ENCODE assay signal across 17 cellular contexts in genomic region chr10:72039377-72039776, GRCh38.
"Had no signal": no experiment of that assay in that cellular context is flagged by ENCODE, and none has a peak within 500 bp of the region (broad histone marks: within the 10 kb centered on the region; RNA-seq: fewer than 3 reads in every experiment).

No MANE protein-coding gene starts in this region.

- H3K9me3 ChIP-seq: esophagus squamous epithelium, heart right ventricle, left lung had no signal

- H3K4me2 ChIP-seq: neural progenitor cell had no signal

- H3K27me3 ChIP-seq: cardiac muscle cell, esophagus squamous epithelium, heart right ventricle, left lung, neural progenitor cell had no signal

- H3K36me3 Mint-ChIP-seq: activated naive CD8-positive, alpha-beta T cell treated with anti-CD3 and anti-CD28 coated beads, Interleukin-2, amount 10 ng/mL, durations not matched to agents 7 days and 5 days; neural progenitor cell; type B pancreatic cell had no signal

- H3K27ac Mint-ChIP-seq: activated naive CD8-positive, alpha-beta T cell treated with anti-CD3 and anti-CD28 coated beads, Interleukin-2, amount 10 ng/mL, durations not matched to agents 7 days and 5 days; T-helper 17 cell; type B pancreatic cell had no signal

- FAIRE-seq: colon, islet of Langerhans, TTC549 had no signal

- H3K27ac ChIP-seq: cardiac muscle cell, esophagus squamous epithelium, left lung, neural progenitor cell, parathyroid adenoma had no signal

- H3K4me3 Mint-ChIP-seq: activated naive CD8-positive, alpha-beta T cell treated with anti-CD3 and anti-CD28 coated beads, Interleukin-2, amount 10 ng/mL, durations not matched to agents 7 days and 5 days; neural progenitor cell; T-helper 17 cell; type B pancreatic cell had no signal

- ATAC-seq: left lung, T-helper 17 cell had no signal

- H2AFZ ChIP-seq: neural progenitor cell, parathyroid adenoma had no signal

- H3K79me2 ChIP-seq: parathyroid adenoma had no signal

- H3K4me1 ChIP-seq: parathyroid adenoma had no signal

- H3K9me3 Mint-ChIP-seq: activated naive CD8-positive, alpha-beta T cell treated with anti-CD3 and anti-CD28 coated beads, Interleukin-2, amount 10 ng/mL, durations not matched to agents 7 days and 5 days; neural progenitor cell; type B pancreatic cell had no signal

- H3K27me3 Mint-ChIP-seq: activated naive CD8-positive, alpha-beta T cell treated with anti-CD3 and anti-CD28 coated beads, Interleukin-2, amount 10 ng/mL, durations not matched to agents 7 days and 5 days; type B pancreatic cell had no signal

- DNase-seq: activated CD4-positive, alpha-beta T cell treated with anti-CD3 and anti-CD28 coated beads, Interleukin-2, amount 50 U/mL, for 4 hours; activated CD4-positive, CD25-positive, alpha-beta regulatory T cell; activated gamma-delta T cell treated with Interleukin-2 at 50 U/mL for 16 hours; activated naive CD8-positive, alpha-beta T cell treated with anti-CD3 and anti-CD28 coated beads, Interleukin-2, amount 10 ng/mL, durations not matched to agents 7 days and 5 days; activated T-cell treated with anti-CD3 and anti-CD28 coated beads, Interleukin-2, amount 50 U/mL, for 48 hours; esophagus squamous epithelium; heart right ventricle; left lung; T-helper 17 cell had no signal

- H3K4me3 ChIP-seq: cardiac muscle cell, esophagus squamous epithelium, heart right ventricle, left lung, neural progenitor cell, skin epidermis had no signal

- H3K36me3 ChIP-seq: cardiac muscle cell, esophagus squamous epithelium, heart right ventricle, left lung, neural progenitor cell had no signal

- H3K9ac ChIP-seq: neural progenitor cell, parathyroid adenoma had no signal
